In genomic region chr12:111209779-111210178, GRCh38 we compare ENCODE assay signal across 27 cellular contexts.
"Had no signal": no experiment of that assay in that cellular context is flagged by ENCODE, and none has a peak within 500 bp of the region (broad histone marks: within the 10 kb centered on the region; RNA-seq: fewer than 3 reads in every experiment).

No MANE protein-coding gene starts in this region.

- H3K27ac ChIP-seq: left lung, lower lobe of right lung, ovary, right atrium auricular region, right lobe of liver, testis, thyroid gland, transverse colon, upper lobe of left lung, vagina had no signal

- ATAC-seq: left colon; left lung; lower lobe of right lung; natural killer cell; right lobe of liver; stimulated activated memory B cell treated with anti-CD40 and anti-IgM and Interleukin-4, amounts not matched to agents 10 μg/mL and 1 μg/mL and 100 μg/mL, for 72 hours; stimulated activated naive CD8-positive, alpha-beta T cell treated with anti-CD3 and anti-CD28 coated beads, Interleukin-15, amount 100 ng/mL, for 72 hours had no signal

- H3K36me3 ChIP-seq: left lung, lower lobe of right lung, ovary, right atrium auricular region, right lobe of liver, thyroid gland, transverse colon, upper lobe of left lung, vagina had no signal

- H3K4me3 Mint-ChIP-seq: immature natural killer cell; natural killer cell; nephron progenitor cell; stimulated activated memory B cell treated with anti-CD40 and anti-IgM and Interleukin-4, amounts not matched to agents 10 μg/mL and 1 μg/mL and 100 μg/mL, for 72 hours; stimulated activated naive CD8-positive, alpha-beta T cell treated with anti-CD3 and anti-CD28 coated beads, Interleukin-15, amount 100 ng/mL, for 72 hours had no signal

- H3K36me3 Mint-ChIP-seq: immature natural killer cell; naive B cell; natural killer cell; stimulated activated memory B cell treated with anti-CD40 and anti-IgM and Interleukin-4, amounts not matched to agents 10 μg/mL and 1 μg/mL and 100 μg/mL, for 72 hours had no signal

- H3K4me1 ChIP-seq: left lung, lower lobe of right lung, right atrium auricular region, right lobe of liver, testis, transverse colon, upper lobe of left lung, vagina had no signal

- DNase-seq: hypothalamus; immature natural killer cell; kidney; left colon; left lung; lower lobe of right lung; mammary epithelial cell; mesenchymal stem cell; naive B cell; natural killer cell; nephron progenitor cell; ovary; right lobe of liver; stimulated activated CD4-positive, alpha-beta T cell treated with anti-CD3 and anti-CD28 coated beads, Interleukin-1b, Interleukin-23, amount 100 ng/mL, for 48 hours; stimulated activated CD4-positive, alpha-beta T cell treated with anti-CD3 and anti-CD28 coated beads, Interleukin-2, amount 100 ng/mL, for 48 hours; stimulated activated CD4-positive, alpha-beta T cell treated with anti-CD3 and anti-CD28 coated beads, Interleukin-4, amount 100 ng/mL, for 4 hours; stimulated activated CD8-positive, alpha-beta memory T cell treated with anti-CD3 and anti-CD28 coated beads, Interleukin-4, amount 100 ng/mL, for 48 hours; stimulated activated naive CD4-positive, alpha-beta T cell treated with Interleukin-2 at 50 U/mL for 16 hours; stimulated activated naive CD8-positive, alpha-beta T cell treated with anti-CD3 and anti-CD28 coated beads, Interleukin-15, amount 100 ng/mL, for 72 hours; testis; thyroid gland; transverse colon; upper lobe of left lung had no signal

- H3K27me3 ChIP-seq: ovary, right atrium auricular region, right lobe of liver, testis, thyroid gland, upper lobe of left lung, vagina had no signal

- H3K27ac Mint-ChIP-seq: immature natural killer cell; naive B cell; natural killer cell; nephron progenitor cell; stimulated activated memory B cell treated with anti-CD40 and anti-IgM and Interleukin-4, amounts not matched to agents 10 μg/mL and 1 μg/mL and 100 μg/mL, for 72 hours; stimulated activated naive CD8-positive, alpha-beta T cell treated with anti-CD3 and anti-CD28 coated beads, Interleukin-15, amount 100 ng/mL, for 72 hours had no signal

- H3K4me3 ChIP-seq: left lung, lower lobe of right lung, ovary, right atrium auricular region, right lobe of liver, smooth muscle cell, testis, thyroid gland, transverse colon, upper lobe of left lung, vagina had no signal

- H3K9me3 Mint-ChIP-seq: immature natural killer cell; natural killer cell; nephron progenitor cell; stimulated activated naive CD8-positive, alpha-beta T cell treated with anti-CD3 and anti-CD28 coated beads, Interleukin-15, amount 100 ng/mL, for 72 hours had no signal

- H3K9me3 ChIP-seq: left lung, lower lobe of right lung, ovary, right atrium auricular region, right lobe of liver, testis, thyroid gland, transverse colon, upper lobe of left lung, vagina had no signal

- H3K4me1 Mint-ChIP-seq: immature natural killer cell; naive B cell; natural killer cell; stimulated activated memory B cell treated with anti-CD40 and anti-IgM and Interleukin-4, amounts not matched to agents 10 μg/mL and 1 μg/mL and 100 μg/mL, for 72 hours; stimulated activated naive CD8-positive, alpha-beta T cell treated with anti-CD3 and anti-CD28 coated beads, Interleukin-15, amount 100 ng/mL, for 72 hours had no signal
